In genomic region chr3:129640985-129641384, GRCh38 we compare ENCODE assay signal across 6 cellular contexts. TPM values are rescaled to one million over a fixed set of nuclear protein-coding genes. Genes with fewer than 3 reads are reported as not detected.
DNase-seq lines count a peak whose midpoint lies in the region; ATAC-seq and TF ChIP-seq lines count a peak whose summit lies in the region.
"Not testable (repeated sequence)": the region's sequence is repeated elsewhere in the genome, so short reads cannot be mapped to it uniquely, and the experiment has no call there.

No MANE protein-coding gene starts in this region.

- H3K9me3 ChIP-seq in hepatocyte (ENCODE audit: low read depth); lower lobe of right lung; neural progenitor cell (ENCODE audit: low read depth): not testable (repeated sequence)

- not testable (repeated sequence) for ATAC-seq in GM23338, WTC11
- peak; percentile 50 to 57 for ATAC-seq in lower lobe of right lung

- not testable (repeated sequence) for H3K36me3 ChIP-seq in GM23338 (ENCODE audit: insufficient read depth); hepatocyte (replicated peaks; ENCODE audit: insufficient read depth, low read depth); lower lobe of right lung; neural progenitor cell

- not testable (repeated sequence) for H3F3A ChIP-seq in GM23338 (replicated peaks; ENCODE audit: low read depth); neural progenitor cell (ENCODE audit: low read depth)

- H4K20me1 ChIP-seq in GM23338 (replicated peaks; ENCODE audit: insufficient read depth); hepatocyte (ENCODE audit: insufficient read depth, poor library complexity, severe bottlenecking); neural progenitor cell (ENCODE audit: low read depth): not testable (repeated sequence)

- H3K4me1 Mint-ChIP-seq in GM23338 (peaks cover 12% of the 10 kb centered on the region; the same call in 2 of the 3 replicates), WTC11 (peaks cover 13% of the 10 kb centered on the region), type B pancreatic cell (ENCODE audit: unreplicated experiment) (peaks cover 15% of the 10 kb centered on the region)
- not testable (repeated sequence) for H3K4me1 Mint-ChIP-seq in neural progenitor cell

- H2AFZ ChIP-seq in GM23338; hepatocyte; neural progenitor cell (replicated peaks): not testable (repeated sequence)

- H3K27me3 ChIP-seq in GM23338 (ENCODE audit: insufficient read depth); hepatocyte; lower lobe of right lung (ENCODE audit: low read depth); neural progenitor cell: not testable (repeated sequence)

- not testable (repeated sequence) for DNase-seq in GM23338 (ENCODE audit: low spot score); WTC11 (ENCODE audit: low spot score); hepatocyte (ENCODE audit: low spot score); lower lobe of right lung; neural progenitor cell (ENCODE audit: low spot score); type B pancreatic cell (ENCODE audit: extremely low spot score, unreplicated experiment)

- not testable (repeated sequence) for H3K79me2 ChIP-seq in GM23338 (replicated peaks; ENCODE audit: insufficient read depth); hepatocyte; neural progenitor cell (ENCODE audit: low read depth)

- 71% methylated on average over 7 of the region's 7 CpGs for WGBS in hepatocyte (ENCODE audit: low lambda C conversion rate, missing lambda C conversion rate)

- H3K27me3 Mint-ChIP-seq in GM23338 (ENCODE audit: insufficient read depth, low read depth, poor library complexity); WTC11 (ENCODE audit: low read depth); neural progenitor cell (ENCODE audit: insufficient read depth, low read depth); type B pancreatic cell: not testable (repeated sequence)

- TF ChIP-seq CTCF in GM23338 (conservative IDR thresholded peaks at IDR 0.05; ENCODE audit: low read depth in 2 of 2); WTC11 (IDR thresholded peaks at IDR 0.05); hepatocyte (IDR thresholded peaks at IDR 0.05; ENCODE audit: poor library complexity); lower lobe of right lung (IDR thresholded peaks at IDR 0.05); neural progenitor cell (IDR thresholded peaks at IDR 0.05); type B pancreatic cell (conservative IDR thresholded peaks at IDR 0.05): not testable (repeated sequence)

- CTCF ChIA-PET in WTC11 (lab: Charles Lee), result not testable (repeated sequence)

- H3K27ac Mint-ChIP-seq in GM23338, result peak overlapping the region; percentile 58; the same call in 1 of the 2 replicates
- 0 out of 2 replicates have a peak overlapping the region, but pooled peaks have one; percentile 22 for H3K27ac Mint-ChIP-seq in WTC11
- peak overlapping the region; percentile 15 for H3K27ac Mint-ChIP-seq in neural progenitor cell
- peak overlapping the region; percentile 92 for H3K27ac Mint-ChIP-seq in type B pancreatic cell

- not testable (repeated sequence) for H3K4me1 ChIP-seq in GM23338 (ENCODE audit: insufficient read depth); hepatocyte (ENCODE audit: insufficient read depth); lower lobe of right lung; neural progenitor cell

- not testable (repeated sequence) for H3K4me2 ChIP-seq in GM23338, neural progenitor cell
- H3K4me2 ChIP-seq in hepatocyte, result peak overlapping the region; percentile 41

- not testable (repeated sequence) for H3K4me3 Mint-ChIP-seq in GM23338, WTC11, neural progenitor cell
- peak overlapping the region; percentile 53 for H3K4me3 Mint-ChIP-seq in type B pancreatic cell

- H3K36me3 Mint-ChIP-seq in GM23338 (ENCODE audit: low read depth); WTC11; neural progenitor cell; type B pancreatic cell: not testable (repeated sequence)

- not testable (repeated sequence) for H3K9ac ChIP-seq in neural progenitor cell

- not testable (repeated sequence) for H3K4me3 ChIP-seq in GM23338, hepatocyte, lower lobe of right lung, neural progenitor cell

- POLR2A ChIA-PET in WTC11 (lab: Charles Lee), result not testable (repeated sequence)

- H3K27ac ChIP-seq in GM23338 (ENCODE audit: low read depth); lower lobe of right lung; neural progenitor cell: not testable (repeated sequence)
- H3K27ac ChIP-seq in hepatocyte, result peak overlapping the region; percentile 94

- intact Hi-C loops in lower lobe of right lung (cut with DNase I), result not testable (repeated sequence)

- H3K9me3 Mint-ChIP-seq in GM23338, WTC11, neural progenitor cell, type B pancreatic cell: not testable (repeated sequence)

- H3K9me2 ChIP-seq in GM23338 (ENCODE audit: insufficient read depth); hepatocyte (replicated peaks; ENCODE audit: insufficient read depth): not testable (repeated sequence)

RNA-seq across cellular contexts. Expression of gene PLXND1, which starts 34.5 kb away (rescaled TPM):
- 30.7 and 60.4 TPM in 2 replicates for total RNA-seq in GM23338 (2014; rRNA removed; shearing (Covaris generic))
- polyA plus RNA-seq in GM23338 (2016; fragmentation: Nextera tagmentation; extraction: Ambion mirVana) (13.3 and 14.7 TPM in 2 replicates), hepatocyte (24.9 and 36.3 TPM in 2 replicates)
- total RNA-seq in WTC11 (2021) (56.7 to 63.9 TPM (median 57.4 TPM) in 3 replicates), hepatocyte (22.0 and 45.3 TPM in 2 replicates), lower lobe of right lung (233 TPM), neural progenitor cell (ENCODE audit: low replicate concordance) (9.0 and 12.9 TPM in 2 replicates), type B pancreatic cell (ENCODE audit: low replicate concordance) (56.9 and 71.0 TPM in 2 replicates)

Comparison
In these comparisons a context has a peak if more than half of its experiments do, and no peak if none do; other contexts are left out.
1. H3K27ac Mint-ChIP-seq: peak in every context shown above with its lines; median percentile 92 in type B pancreatic cell; 58 in GM23338; 22 in WTC11; 15 in neural progenitor cell.